In genomic region chr2:65212115-65212514, GRCh38 we compare ENCODE assay signal across 32 cellular contexts.
"Had no signal": no experiment of that assay in that cellular context is flagged by ENCODE, and none has a peak within 500 bp of the region (broad histone marks: within the 10 kb centered on the region; RNA-seq: fewer than 3 reads in every experiment).

No MANE protein-coding gene starts in this region.

- ATAC-seq: activated naive CD4-positive, alpha-beta T cell treated with anti-CD3 and anti-CD28 coated beads, Interleukin-2, amount 50 U/mL, for 72 hours; activated naive CD8-positive, alpha-beta T cell treated with anti-CD3 and anti-CD28 coated beads, Interleukin-2, amount 50 U/mL, for 24 hours; activated T-cell treated with anti-CD3 and anti-CD28 coated beads, Interleukin-2, amount 50 U/mL, for 4 hours; activated T-cell treated with anti-CD3 and anti-CD28 coated beads, Interleukin-2, amount 50 U/mL, for 72 hours; activated T-helper 17 cell treated with anti-CD3 and anti-CD28 coated beads, Interleukin-2, amount 50 U/mL, for 72 hours; body of pancreas had no signal

- H3K4me1 ChIP-seq: adrenal gland, ascending aorta, body of pancreas, breast epithelium had no signal

- H3K4me3 ChIP-seq: adrenal gland, ascending aorta, body of pancreas, breast epithelium, cardiac muscle cell had no signal

- H3K9me3 ChIP-seq: adrenal gland, ascending aorta, body of pancreas, breast epithelium had no signal

- H3K36me3 ChIP-seq: adrenal gland, ascending aorta, brain microvascular endothelial cell, breast epithelium, cardiac muscle cell had no signal

- DNase-seq: activated effector memory CD4-positive, alpha-beta T cell treated with anti-CD3 and anti-CD28 coated beads, Interleukin-2, amount 50 U/mL, for 16 hours; activated effector memory CD4-positive, alpha-beta T cell treated with Interleukin-2 at 50 U/mL for 16 hours; activated gamma-delta T cell; activated gamma-delta T cell treated with Interleukin-2 at 50 U/mL for 16 hours; activated naive CD4-positive, alpha-beta T cell; activated naive CD4-positive, alpha-beta T cell treated with anti-CD3 and anti-CD28 coated beads for 36 hours; activated naive CD4-positive, alpha-beta T cell treated with anti-CD3 and anti-CD28 coated beads, Interleukin-2, amount 10 ng/mL, durations not matched to agents 7 days and 5 days; activated naive CD4-positive, alpha-beta T cell treated with anti-CD3 and anti-CD28 coated beads, Interleukin-2, amount 50 U/mL, for 16 hours; activated naive CD4-positive, alpha-beta T cell treated with Interleukin-2 at 50 U/mL for 16 hours; activated naive CD8-positive, alpha-beta T cell treated with anti-CD3 and anti-CD28 coated beads for 36 hours; activated naive CD8-positive, alpha-beta T cell treated with anti-CD3 and anti-CD28 coated beads, Interleukin-2, amount 10 ng/mL, durations not matched to agents 7 days and 5 days; activated naive CD8-positive, alpha-beta T cell treated with anti-CD3 and anti-CD28 coated beads, Interleukin-2, amount 50 U/mL, for 24 hours; activated T-cell treated with anti-CD3 and anti-CD28 coated beads, Interleukin-2, amount 50 U/mL, for 1 hour; activated T-cell treated with anti-CD3 and anti-CD28 coated beads, Interleukin-2, amount 50 U/mL, for 24 hours; activated T-cell treated with anti-CD3 and anti-CD28 coated beads, Interleukin-2, amount 50 U/mL, for 4 hours; activated T-cell treated with anti-CD3 and anti-CD28 coated beads, Interleukin-2, amount 50 U/mL, for 48 hours; activated T-cell treated with anti-CD3 and anti-CD28 coated beads, Interleukin-2, amount 50 U/mL, for 72 hours; adrenal gland; amniotic stem cell; amygdala; anterior cingulate cortex; aorta; body of pancreas; brain microvascular endothelial cell; caudate nucleus; central memory CD4-positive, alpha-beta T cell; cerebellar nuclear complex had no signal
